Comparison of ENCODE assay signal across 5 cellular contexts in genomic region chr20:47678536-47678935, GRCh38.
"Had no signal": no experiment of that assay in that cellular context is flagged by ENCODE, and none has a peak within 500 bp of the region (broad histone marks: within the 10 kb centered on the region; RNA-seq: fewer than 3 reads in every experiment).

No MANE protein-coding gene starts in this region.

- FAIRE-seq: RCC 7860 had no signal

- DNase-seq: NCI-H2081 treated with DMSO at 0.1 percent for 48 hours, NCI-H446, NCI-H510A, NCI-H524 treated with DMSO at 0.1 percent for 48 hours had no signal
